19 cellular contexts compared by ENCODE assay signal in the genomic region with DNA sequence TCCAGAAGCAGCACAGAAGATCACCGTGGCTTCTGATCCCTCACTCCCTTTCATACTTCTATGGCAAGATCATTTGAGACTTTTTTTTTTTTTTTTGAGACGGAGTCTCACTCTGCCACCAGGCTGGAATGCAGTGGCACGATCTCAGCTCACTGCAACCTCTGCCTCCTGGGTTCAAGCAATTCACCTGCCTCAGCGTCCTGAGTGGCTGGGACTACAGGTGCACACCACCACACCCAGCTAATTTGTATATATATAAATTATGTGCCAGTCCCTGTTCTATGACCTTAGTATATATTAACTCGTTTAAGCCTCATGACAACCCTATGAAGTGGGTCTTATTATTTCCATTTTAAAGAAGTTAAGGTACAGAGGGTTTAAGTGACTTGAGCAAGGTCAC.
DNase-seq lines count a peak whose midpoint lies in the region; ATAC-seq, FAIRE-seq and TF ChIP-seq lines count a peak whose summit lies in the region.
"Had no signal": no experiment of that assay in that cellular context is flagged by ENCODE, and none has a peak within 500 bp of the region (broad histone marks: within the 10 kb centered on the region; RNA-seq: fewer than 3 reads in every experiment).

No MANE protein-coding gene starts in this region.

- H3K4me2 ChIP-seq in OCI-LY7 (ENCODE audit: low read length) = no peak overlapping the region
- H3K4me2 ChIP-seq: BLaER1 had no signal

- H3K36me3 Mint-ChIP-seq in endothelial cell (ENCODE audit: low read depth, unreplicated experiment) = peaks cover 15% of the 10 kb centered on the region
- no peaks in the 10 kb centered on the region for H3K36me3 Mint-ChIP-seq in chondrocyte (ENCODE audit: low read depth)
- no peaks in the 10 kb centered on the region for H3K36me3 Mint-ChIP-seq in Caco-2 (ENCODE audit: insufficient read depth, unreplicated experiment)
- H3K36me3 Mint-ChIP-seq: CD4-positive, alpha-beta memory T cell had no signal

- H3K4me3 Mint-ChIP-seq in endothelial cell (ENCODE audit: unreplicated experiment) (peak overlapping the region; percentile 75), chondrocyte (ENCODE audit: unreplicated experiment) (no peak overlapping the region), Caco-2 (ENCODE audit: unreplicated experiment) (no peak overlapping the region)
- H3K4me3 Mint-ChIP-seq: CD14-positive monocyte; CD4-positive, alpha-beta memory T cell had no signal

- peak in 2 of 3 donors; percentile 60 to 67 for DNase-seq in Peyer's patch
- DNase-seq in endothelial cell (ENCODE audit: low spot score) = no peak
- DNase-seq in mucosa of descending colon = peak in 1 of 3 donors; percentile 58
- DNase-seq in small intestine = peak; percentile 61
- no peak for DNase-seq in left lung
- no peak for DNase-seq in OCI-LY7 (ENCODE audit: low spot score)
- DNase-seq in chondrocyte (ENCODE audit: low spot score) = no peak
- DNase-seq in Caco-2 = no peak
- DNase-seq: 8988T; CD4-positive, alpha-beta memory T cell; DMS 273 treated with DMSO at 0.1 percent for 48 hours; GM23248 had no signal

- H3K9me3 Mint-ChIP-seq in endothelial cell (ENCODE audit: unreplicated experiment) (no peaks in the 10 kb centered on the region), chondrocyte (ENCODE audit: low read depth) (no peaks in the 10 kb centered on the region), Caco-2 (ENCODE audit: unreplicated experiment) (no peaks in the 10 kb centered on the region)
- H3K9me3 Mint-ChIP-seq: CD14-positive monocyte; CD4-positive, alpha-beta memory T cell had no signal

- H3K4me3 ChIP-seq in Peyer's patch = no peak overlapping the region
- H3K4me3 ChIP-seq in mucosa of descending colon = no peak overlapping the region
- H3K4me3 ChIP-seq in small intestine (ENCODE audit: low read depth in 1 of 2, low read length in 2 of 2) = no peak overlapping the region
- H3K4me3 ChIP-seq in left lung = no peak overlapping the region
- no peak overlapping the region for H3K4me3 ChIP-seq in OCI-LY7 (ENCODE audit: low read depth, low read length, poor library complexity, severe bottlenecking)
- no peak overlapping the region for H3K4me3 ChIP-seq in Caco-2 (ENCODE audit: low read depth, low read length)
- H3K4me3 ChIP-seq: BLaER1, GM23248, HAP-1 had no signal

- H3K27me3 ChIP-seq in Peyer's patch (no peaks in the 10 kb centered on the region), small intestine (ENCODE audit: control insufficient read depth in 2 of 2, insufficient read depth in 2 of 2, low read length in 2 of 2) (no peaks in the 10 kb centered on the region), left lung (no peaks in the 10 kb centered on the region), Caco-2 (replicated peaks; ENCODE audit: control insufficient read depth, insufficient read depth, low read length) (no peaks in the 10 kb centered on the region)
- H3K27me3 ChIP-seq: BLaER1 had no signal

- POLR2A ChIA-PET in OCI-LY7 (lab: Charles Lee) = interaction anchor here (0.5 to 1.2 kb wide), 3 partner anchors 13 to 1258 kb away, joined by 4 read pairs; no protein-coding TSS in a partner anchor
- POLR2A ChIA-PET in Caco-2 (lab: Charles Lee) = no interaction called here

- CTCF ChIA-PET in OCI-LY7 (lab: Charles Lee; ENCODE audit: unreplicated experiment) (no interaction called here), Caco-2 (lab: Charles Lee) (no interaction called here)

- H3K36me3 ChIP-seq in Peyer's patch (no peaks in the 10 kb centered on the region), mucosa of descending colon (ENCODE audit: low read depth) (peaks cover 5% of the 10 kb centered on the region), small intestine (ENCODE audit: control insufficient read depth in 2 of 2, insufficient read depth in 2 of 2, low read length in 2 of 2) (no peaks in the 10 kb centered on the region), left lung (no peaks in the 10 kb centered on the region), OCI-LY7 (ENCODE audit: insufficient read depth, low read length) (no peaks in the 10 kb centered on the region), Caco-2 (ENCODE audit: control insufficient read depth, insufficient read depth, low read length) (no peaks in the 10 kb centered on the region)
- H3K36me3 ChIP-seq: HAP-1 had no signal

- FAIRE-seq in small intestine (lab: Jason Lieb, UNC) = no peak
- FAIRE-seq: G401.6, GM12892, GM18507, HepG2 had no signal

- ATAC-seq in mucosa of descending colon = peak; percentile 62
- no peak for ATAC-seq in left lung
- ATAC-seq: HepG2 had no signal

- no TSS peak for BruUV-seq in OCI-LY7 (replicated peaks; lab: Mats Ljungman, UMichigan)
- BruUV-seq in Caco-2 (replicated peaks; lab: Mats Ljungman, UMichigan) = no TSS peak

- no peaks in the 10 kb centered on the region for H3K9me3 ChIP-seq in Peyer's patch
- H3K9me3 ChIP-seq in mucosa of descending colon = no peaks in the 10 kb centered on the region
- no peaks in the 10 kb centered on the region for H3K9me3 ChIP-seq in small intestine (ENCODE audit: control insufficient read depth, low read depth)
- H3K9me3 ChIP-seq in left lung = no peaks in the 10 kb centered on the region
- no peaks in the 10 kb centered on the region for H3K9me3 ChIP-seq in OCI-LY7 (ENCODE audit: low read length)
- no peaks in the 10 kb centered on the region for H3K9me3 ChIP-seq in Caco-2
- H3K9me3 ChIP-seq: BLaER1, HAP-1 had no signal

- H3K9me2 ChIP-seq in OCI-LY7 (ENCODE audit: insufficient read depth, low read length) = no peaks in the 10 kb centered on the region

- H4K20me1 ChIP-seq in OCI-LY7 (ENCODE audit: insufficient read depth, low read length) = no peaks in the 10 kb centered on the region
- H4K20me1 ChIP-seq: BLaER1 had no signal

- no peaks in the 10 kb centered on the region for H3K79me2 ChIP-seq in OCI-LY7 (ENCODE audit: insufficient read depth, low read depth, low read length)

- whole genome bisulfite sequencing in small intestine, 3 donors = 10 to 62% (median 28%) methylated on average over 5 of the region's 5 CpGs

- TF ChIP-seq CTCF in Peyer's patch (IDR thresholded peaks at IDR 0.05) (peak in 1 of 6 experiments; percentile 12), endothelial cell (IDR thresholded peaks at IDR 0.05; ENCODE audit: unreplicated experiment) (no peak), mucosa of descending colon (IDR thresholded peaks at IDR 0.05) (no peak), left lung (IDR thresholded peaks at IDR 0.05) (no peak), OCI-LY7 (conservative IDR thresholded peaks at IDR 0.05; ENCODE audit: low read length) (no peak), chondrocyte (IDR thresholded peaks at IDR 0.05) (no peak), Caco-2 (IDR thresholded peaks at IDR 0.05; ENCODE audit: insufficient read depth in 1 of 2, low read depth in 1 of 2, low read length in 1 of 2, severe bottlenecking in 1 of 2, unreplicated experiment in 1 of 2) (no peak)

- H3K27ac Mint-ChIP-seq in endothelial cell (ENCODE audit: unreplicated experiment) = no peak overlapping the region
- H3K27ac Mint-ChIP-seq in chondrocyte (ENCODE audit: unreplicated experiment) = no peak overlapping the region
- no peak overlapping the region for H3K27ac Mint-ChIP-seq in Caco-2 (ENCODE audit: unreplicated experiment)
- H3K27ac Mint-ChIP-seq: CD14-positive monocyte; CD4-positive, alpha-beta memory T cell had no signal

- H3K4me1 Mint-ChIP-seq in endothelial cell (ENCODE audit: unreplicated experiment) (peaks cover 12% of the 10 kb centered on the region), chondrocyte (ENCODE audit: low read depth) (peaks cover 5% of the 10 kb centered on the region), Caco-2 (ENCODE audit: low read depth, unreplicated experiment) (no peaks in the 10 kb centered on the region)
- H3K4me1 Mint-ChIP-seq: CD14-positive monocyte; CD4-positive, alpha-beta memory T cell had no signal

- H3K4me1 ChIP-seq in Peyer's patch (peaks cover 0 to 30% (median 0%) of the 10 kb centered on the region in 4 donors), mucosa of descending colon (ENCODE audit: low read depth) (peaks cover 30% of the 10 kb centered on the region), small intestine (ENCODE audit: control insufficient read depth in 2 of 2, insufficient read depth in 1 of 2, low read depth in 1 of 2, low read length in 1 of 2) (peaks cover 2 to 8% of the 10 kb centered on the region in 2 donors), left lung (peaks cover 0 to 6% of the 10 kb centered on the region in 2 donors), OCI-LY7 (ENCODE audit: insufficient read depth, low read length, poor library complexity, severe bottlenecking) (no peaks in the 10 kb centered on the region), Caco-2 (no peaks in the 10 kb centered on the region)
- H3K4me1 ChIP-seq: BLaER1, HAP-1 had no signal

- H2AFZ ChIP-seq in OCI-LY7 (ENCODE audit: low read length) = no peak overlapping the region
- H2AFZ ChIP-seq: GM23248 had no signal

- TF ChIP-seq POLR2A in Peyer's patch (IDR thresholded peaks at IDR 0.05) = no peak

- intact Hi-C loops in mucosa of descending colon (cut with DNase I, micrococcal nuclease) = no loop called here
- intact Hi-C loops in left lung (cut with DNase I) = no loop called here
- intact Hi-C loops in OCI-LY7 (cut with micrococcal nuclease; ENCODE audit: unreplicated experiment) = no loop called here
- intact Hi-C loops in Caco-2 (cut with micrococcal nuclease; ENCODE audit: unreplicated experiment) = loop anchor here (5.0 kb wide), 1 partner anchor 86 kb away; no protein-coding TSS in a partner anchor

- H3K27me3 Mint-ChIP-seq in endothelial cell (ENCODE audit: unreplicated experiment) = no peaks in the 10 kb centered on the region
- peaks cover 5% of the 10 kb centered on the region for H3K27me3 Mint-ChIP-seq in chondrocyte (ENCODE audit: low read depth)
- H3K27me3 Mint-ChIP-seq in Caco-2 (ENCODE audit: insufficient read depth, unreplicated experiment) = no peaks in the 10 kb centered on the region
- H3K27me3 Mint-ChIP-seq: CD4-positive, alpha-beta memory T cell had no signal

- H3K27ac ChIP-seq in Peyer's patch (peak overlapping the region in 2 of 4 donors; percentile 64 to 71), small intestine (ENCODE audit: low read depth in 1 of 2, low read length in 1 of 2) (no peak overlapping the region), left lung (no peak overlapping the region), OCI-LY7 (ENCODE audit: low read depth, low read length, poor library complexity, severe bottlenecking) (no peak overlapping the region)
- H3K27ac ChIP-seq: BLaER1, GM23248 had no signal

Comparison
In these comparisons a context has a peak if more than half of its experiments do, and no peak if none do; other contexts are left out.
1. DNase-seq: peak in Peyer's patch (2 of 3) and small intestine (single experiment); none in endothelial cell (single experiment), left lung (0 of 2), OCI-LY7 (single experiment), chondrocyte (single experiment) and Caco-2 (0 of 2).